In the genomic region with DNA sequence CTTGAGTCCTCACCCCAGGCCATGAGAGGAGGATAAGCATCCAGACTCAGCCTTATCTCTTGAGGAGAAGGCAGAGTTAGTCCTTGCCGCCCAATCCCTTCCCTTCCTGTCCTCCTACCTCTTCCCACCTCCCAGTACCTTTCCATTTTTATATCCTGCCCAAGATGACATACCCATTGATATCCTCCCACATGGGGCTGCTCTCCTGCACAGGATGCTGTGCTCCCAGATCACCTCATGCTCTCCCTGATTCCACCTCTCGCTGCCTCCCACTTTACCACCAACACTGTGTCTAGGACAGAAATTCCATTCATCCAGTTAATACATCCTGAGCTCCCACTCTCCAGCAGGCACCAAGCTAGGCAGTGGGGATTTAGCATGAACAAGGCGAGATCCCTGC, we compare ENCODE assay signal across 18 cellular contexts.
DNase-seq lines count a peak whose midpoint lies in the region; ATAC-seq, FAIRE-seq and TF ChIP-seq lines count a peak whose summit lies in the region.
"Had no signal": no experiment of that assay in that cellular context is flagged by ENCODE, and none has a peak within 500 bp of the region (broad histone marks: within the 10 kb centered on the region; RNA-seq: fewer than 3 reads in every experiment).

No MANE protein-coding gene starts in this region.

- no peak for DNase-seq in HepG2 (ENCODE audit: low spot score)
- DNase-seq in right lobe of liver, result no peak
- DNase-seq in smooth muscle cell (lab: John Stamatoyannopoulos, UW; ENCODE audit: unreplicated experiment), result no peak
- DNase-seq in foreskin melanocyte, result no peak
- DNase-seq in NCI-H82 treated with DMSO at 0.1 percent for 48 hours (lab: John Stamatoyannopoulos, UW; ENCODE audit: unreplicated experiment), result no peak
- DNase-seq in KBM-7, result no peak
- DNase-seq in WTC11 (ENCODE audit: low spot score), result no peak
- DNase-seq: 8988T; CD8-positive, alpha-beta T cell; DMS79 treated with DMSO at 0.1 percent for 48 hours; KG1; NCI-H1417 treated with DMSO at 0.1 percent for 48 hours; NCI-H1930; NCI-H748 treated with DMSO at 0.1 percent for 48 hours; PC-3 had no signal

- intact Hi-C loops in HepG2 (cut with micrococcal nuclease; ENCODE audit: unreplicated experiment), result no loop called here
- intact Hi-C loops in right lobe of liver (cut with DNase I), result no loop called here

- peaks cover 2% of the 10 kb centered on the region for H3F3A ChIP-seq in smooth muscle cell (ENCODE audit: low read depth)

- ATAC-seq in HepG2 (no peak), right lobe of liver (no peak), WTC11 (no peak)
- ATAC-seq: CD8-positive, alpha-beta T cell; PC-3 had no signal

- in situ Hi-C loops in HepG2 (cut with HindIII; ENCODE audit: extremely low pct_ligation_motif_present, low pct_unique_long_range_greater_than_20kb) (no loop called here), KBM-7 (cut with MboI; ENCODE audit: low pct_unique_long_range_greater_than_20kb, low sequenced_read_pairs) (no loop called here)

- H3K27ac ChIP-seq in HepG2 (ENCODE audit: extremely low read length, insufficient read depth, low read length) (no peak overlapping the region), right lobe of liver (no peak overlapping the region), mucosa of rectum (ENCODE audit: low read depth in 2 of 2, low read length in 2 of 2) (peak overlapping the region; percentile 0 to 15), smooth muscle cell (ENCODE audit: low read depth) (peak overlapping the region; percentile 56)
- H3K27ac ChIP-seq: HL-60 had no signal

- H3K4me1 ChIP-seq in HepG2 (ENCODE audit: insufficient read depth, low read length), result peaks cover 68% of the 10 kb centered on the region
- no peaks in the 10 kb centered on the region for H3K4me1 ChIP-seq in right lobe of liver
- H3K4me1 ChIP-seq in mucosa of rectum (ENCODE audit: control insufficient read depth in 2 of 2, insufficient read depth in 2 of 2, low read length in 2 of 2), result no peaks in the 10 kb centered on the region
- no peaks in the 10 kb centered on the region for H3K4me1 ChIP-seq in smooth muscle cell (ENCODE audit: low read depth)
- H3K4me1 ChIP-seq: HAP-1 had no signal

- peaks cover 20% of the 10 kb centered on the region for H3K36me3 Mint-ChIP-seq in WTC11
- H3K36me3 Mint-ChIP-seq: CD8-positive, alpha-beta T cell had no signal

- POLR2A ChIA-PET in HepG2 (lab: Yijun Ruan, JAX), result interaction anchor here (3.0 kb wide), 1 partner anchor 11 kb away, joined by 12 read pairs; no protein-coding TSS in a partner anchor
- POLR2A ChIA-PET in WTC11 (lab: Charles Lee), result no interaction called here

- BruUV-seq in HepG2 (replicated peaks; lab: Mats Ljungman, UMichigan), result no TSS peak

- TF ChIP-seq POLR2A in HepG2 (IDR thresholded peaks at IDR 0.05; ENCODE audit: insufficient read depth in 1 of 2, low read depth in 2 of 2, low read length in 2 of 2), result no peak
- TF ChIP-seq POLR2A in right lobe of liver (IDR thresholded peaks at IDR 0.05), result no peak

- WGBS in HepG2 (ENCODE audit: low lambda C conversion rate), result 97% methylated on average over 3 of the region's 3 CpGs
- 83% methylated on average over 3 of the region's 3 CpGs for WGBS in right lobe of liver (ENCODE audit: insufficient coverage, low coverage, low lambda C conversion rate, missing lambda C conversion rate)
- WGBS in smooth muscle cell (ENCODE audit: low lambda C conversion rate), result 79% methylated on average over 3 of the region's 3 CpGs

- no peak overlapping the region for H3K9ac ChIP-seq in HepG2 (ENCODE audit: insufficient read depth, low read depth, low read length)
- H3K9ac ChIP-seq in mucosa of rectum (ENCODE audit: low read depth in 1 of 2, low read length in 2 of 2), result no peak overlapping the region
- no peak overlapping the region for H3K9ac ChIP-seq in smooth muscle cell (ENCODE audit: low read depth)

- H3K4me3 Mint-ChIP-seq in WTC11, result no peak overlapping the region
- H3K4me3 Mint-ChIP-seq: CD8-positive, alpha-beta T cell had no signal

- no peak overlapping the region for H3K27ac Mint-ChIP-seq in WTC11
- H3K27ac Mint-ChIP-seq: CD8-positive, alpha-beta T cell had no signal

- H3K27me3 ChIP-seq in HepG2 (ENCODE audit: control insufficient read depth in 1 of 2, insufficient read depth in 2 of 2, low read length in 2 of 2) (no peaks in the 10 kb centered on the region), right lobe of liver (no peaks in the 10 kb centered on the region), mucosa of rectum (ENCODE audit: control insufficient read depth in 2 of 2, insufficient read depth in 2 of 2, low read length in 2 of 2) (no peaks in the 10 kb centered on the region), smooth muscle cell (ENCODE audit: low read depth) (no peaks in the 10 kb centered on the region)

- peaks cover 15% of the 10 kb centered on the region for H3K9me3 Mint-ChIP-seq in WTC11
- H3K9me3 Mint-ChIP-seq: CD8-positive, alpha-beta T cell had no signal

- no peak for FAIRE-seq in HepG2 (lab: Jason Lieb, UNC)

- H2AFZ ChIP-seq in HepG2 (ENCODE audit: low read length) (no peak overlapping the region), smooth muscle cell (ENCODE audit: low read depth) (no peak overlapping the region)

- no peaks in the 10 kb centered on the region; the same call in 1 of the 2 replicates for H3K27me3 Mint-ChIP-seq in WTC11 (ENCODE audit: low read depth)

- no peak for TF ChIP-seq RAD21 in HepG2 (CRISPR knock-in tag; IDR thresholded peaks at IDR 0.05)

- no peaks in the 10 kb centered on the region for H4K20me1 ChIP-seq in HepG2 (ENCODE audit: insufficient read depth, low read length)
- no peaks in the 10 kb centered on the region for H4K20me1 ChIP-seq in smooth muscle cell (ENCODE audit: low read depth)

- H3K4me1 Mint-ChIP-seq in WTC11, result peaks cover 6% of the 10 kb centered on the region

- H3K79me2 ChIP-seq in HepG2 (ENCODE audit: insufficient read depth, low read length) (no peaks in the 10 kb centered on the region), smooth muscle cell (ENCODE audit: low read depth) (no peaks in the 10 kb centered on the region)

- peaks cover 8% of the 10 kb centered on the region for H3K9me3 ChIP-seq in HepG2 (ENCODE audit: low read length)
- H3K9me3 ChIP-seq in right lobe of liver, result no peaks in the 10 kb centered on the region
- no peaks in the 10 kb centered on the region for H3K9me3 ChIP-seq in mucosa of rectum (ENCODE audit: control insufficient read depth in 2 of 2, low read length in 2 of 2)
- no peaks in the 10 kb centered on the region for H3K9me3 ChIP-seq in smooth muscle cell (replicated peaks; ENCODE audit: low read depth)
- H3K9me3 ChIP-seq: HAP-1 had no signal

- CTCF ChIA-PET in HepG2 (lab: Yijun Ruan, JAX; ENCODE audit: low intra/inter-chr PET ratio, low total read pairs) (no interaction called here), WTC11 (lab: Charles Lee) (no interaction called here)

- TF ChIP-seq CTCF in HepG2 (CRISPR knock-in tag; IDR thresholded peaks at IDR 0.05), result no peak
- TF ChIP-seq CTCF in right lobe of liver (IDR thresholded peaks at IDR 0.05), result no peak
- TF ChIP-seq CTCF in smooth muscle cell (IDR thresholded peaks at IDR 0.05; ENCODE audit: borderline replicate concordance, insufficient read depth, poor library complexity, severe bottlenecking), result no peak
- no peak for TF ChIP-seq CTCF in WTC11 (IDR thresholded peaks at IDR 0.05)

- H3K4me2 ChIP-seq in HepG2 (ENCODE audit: low read depth, low read length) (no peak overlapping the region), smooth muscle cell (no peak overlapping the region)

- H3K4me3 ChIP-seq in HepG2 (replicated peaks in 1 of 3; ENCODE audit: insufficient read depth in 1 of 3, low read depth in 2 of 3, low read length in 3 of 3) (no peak overlapping the region), right lobe of liver (no peak overlapping the region), mucosa of rectum (ENCODE audit: low read length in 2 of 2) (no peak overlapping the region), smooth muscle cell (no peak overlapping the region)
- H3K4me3 ChIP-seq: HAP-1 had no signal

- TF ChIP-seq EP300 in HepG2 (IDR thresholded peaks at IDR 0.05; ENCODE audit: low read depth in 2 of 2, low read length in 2 of 2) (no peak), HepG2 (CRISPR knock-in tag; IDR thresholded peaks at IDR 0.05; ENCODE audit: borderline replicate concordance) (no peak)

- H3K36me3 ChIP-seq in HepG2 (replicated peaks in 1 of 2; ENCODE audit: control insufficient read depth in 1 of 2, insufficient read depth in 2 of 2, low read length in 2 of 2), result peaks cover 0 to 3% of the 10 kb centered on the region in 2 experiments; a peak in 1 of 5 replicates
- H3K36me3 ChIP-seq in right lobe of liver, result no peaks in the 10 kb centered on the region
- no peaks in the 10 kb centered on the region for H3K36me3 ChIP-seq in mucosa of rectum (ENCODE audit: control insufficient read depth in 2 of 2, insufficient read depth in 2 of 2, low read length in 2 of 2)
- peaks cover 6% of the 10 kb centered on the region for H3K36me3 ChIP-seq in smooth muscle cell (ENCODE audit: low read depth)
- H3K36me3 ChIP-seq: HAP-1 had no signal

TF ChIP-seq in HepG2, 621 proteins besides CTCF, POLR2A, EP300 and RAD21 (continues in another document):
- TF ChIP-seq LCORL (IDR thresholded peaks at IDR 0.05), result 0 out of 2 replicates have a peak, but pooled peaks have one; percentile 8
- no peak for TF ChIP-seq LCORL (CRISPR knock-in tag; IDR thresholded peaks at IDR 0.05)

TF ChIP-seq in WTC11, 78 proteins besides CTCF, POLR2A, EP300 and RAD21 (continues in another document):
- TF ChIP-seq JUN (CRISPR knock-in tag; IDR thresholded peaks at IDR 0.05), result no peak
- no peak for TF ChIP-seq E2F5 (CRISPR knock-in tag; IDR thresholded peaks at IDR 0.05)
- TF ChIP-seq SMAD4 (CRISPR knock-in tag; IDR thresholded peaks at IDR 0.05), result no peak
- TF ChIP-seq FOXP1 (CRISPR knock-in tag; IDR thresholded peaks at IDR 0.05; ENCODE audit: borderline replicate concordance), result no peak
- no peak for TF ChIP-seq IRF2 (CRISPR knock-in tag; IDR thresholded peaks at IDR 0.05; ENCODE audit: borderline replicate concordance, low read depth)
- TF ChIP-seq RORB (CRISPR knock-in tag; IDR thresholded peaks at IDR 0.05), result no peak
- TF ChIP-seq FOXJ3 (CRISPR knock-in tag; IDR thresholded peaks at IDR 0.05; ENCODE audit: borderline replicate concordance), result no peak
- no peak for TF ChIP-seq ZNF138 (CRISPR knock-in tag; conservative IDR thresholded peaks at IDR 0.05)

Comparison
In these comparisons a context has a peak if more than half of its experiments do, and no peak if none do; other contexts are left out.
1. H3K27ac ChIP-seq: peak in mucosa of rectum (2 of 2) and smooth muscle cell (single experiment); none in HepG2 (single experiment) and right lobe of liver (0 of 3).